8 cellular contexts compared by ENCODE assay signal in the genomic region with DNA sequence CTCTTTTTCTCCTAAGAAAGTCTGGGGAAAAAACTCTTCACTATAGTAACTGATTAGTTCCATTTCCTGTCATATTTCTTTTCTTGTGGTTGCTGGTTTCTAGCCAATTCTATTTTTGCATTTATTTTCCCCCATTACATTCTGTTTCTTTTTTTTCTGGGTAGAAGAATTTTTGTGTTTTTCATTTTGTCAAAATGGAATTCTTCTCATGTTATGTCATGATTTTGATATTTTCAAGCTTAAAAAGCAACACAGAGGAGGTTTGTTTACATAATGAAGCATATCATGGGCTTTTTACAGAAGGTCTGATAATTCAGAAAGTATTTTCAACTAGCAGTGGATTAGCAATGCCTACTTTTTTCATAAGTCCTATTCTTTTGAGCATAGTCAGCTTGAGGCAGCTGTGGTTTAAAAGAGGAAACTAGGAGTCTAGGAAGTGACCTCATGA.
DNase-seq lines count a peak whose midpoint lies in the region; ATAC-seq and TF ChIP-seq lines count a peak whose summit lies in the region.

No MANE protein-coding gene starts in this region.

- H3K27me3 ChIP-seq in CD4-positive, alpha-beta T cell (ENCODE audit: control insufficient read depth, insufficient read depth, low read length) = no peaks in the 10 kb centered on the region

- no peaks in the 10 kb centered on the region for H3K27me3 Mint-ChIP-seq in CD4-positive, alpha-beta T cell
- peaks cover 2% of the 10 kb centered on the region for H3K27me3 Mint-ChIP-seq in mesothelial cell of epicardium (ENCODE audit: low read depth)
- H3K27me3 Mint-ChIP-seq in Calu3 (ENCODE audit: unreplicated experiment) = no peaks in the 10 kb centered on the region

- DNase-seq in CD4-positive, alpha-beta T cell = no peak
- DNase-seq in amniotic stem cell (lab: John Stamatoyannopoulos, UW) (peak; percentile 64), mesothelial cell of epicardium (ENCODE audit: low spot score in 2 of 2, unreplicated experiment in 2 of 2) (no peak), Calu3 (no peak), NCI-H345 (lab: John Stamatoyannopoulos, UW) (no peak)
- no peak for DNase-seq in stimulated activated CD4-positive, alpha-beta T cell treated with anti-CD3 and anti-CD28 coated beads, Interleukin-4, amount 100 ng/mL, for 24 hours
- no peak for DNase-seq in activated naive CD4-positive, alpha-beta T cell treated with Interleukin-2 at 50 U/mL for 16 hours

- H3K27ac Mint-ChIP-seq in CD4-positive, alpha-beta T cell = no peak overlapping the region
- peak overlapping the region; percentile 93 for H3K27ac Mint-ChIP-seq in mesothelial cell of epicardium
- no peak overlapping the region for H3K27ac Mint-ChIP-seq in Calu3 (ENCODE audit: unreplicated experiment)

- TF ChIP-seq CTCF in CD4-positive, alpha-beta T cell (IDR thresholded peaks at IDR 0.05) = no peak
- TF ChIP-seq CTCF in mesothelial cell of epicardium (IDR thresholded peaks at IDR 0.05; ENCODE audit: unreplicated experiment) (no peak), Calu3 (IDR thresholded peaks at IDR 0.05; ENCODE audit: unreplicated experiment) (no peak)

- no peak overlapping the region for H3K27ac ChIP-seq in CD4-positive, alpha-beta T cell (ENCODE audit: low read depth, low read length)

- peak overlapping the region; percentile 50 for H3K4me3 Mint-ChIP-seq in CD4-positive, alpha-beta T cell
- H3K4me3 Mint-ChIP-seq in mesothelial cell of epicardium = no peak overlapping the region
- H3K4me3 Mint-ChIP-seq in Calu3 (ENCODE audit: low read depth, unreplicated experiment) = no peak overlapping the region

- CTCF ChIA-PET in CD4-positive, alpha-beta T cell (lab: Charles Lee) = interaction anchor here (1.7 kb wide), 1 partner anchor 12 kb away, joined by 4 read pairs; no protein-coding TSS in a partner anchor
- CTCF ChIA-PET in Calu3 (lab: Charles Lee) = interaction anchor here (1.2 to 1.5 kb wide), 2 partner anchors 101 to 192 kb away, joined by 4 to 6 read pairs; no protein-coding TSS in a partner anchor

- intact Hi-C loops in CD4-positive, alpha-beta T cell (cut with DNase I, micrococcal nuclease) = no loop called here
- intact Hi-C loops in Calu3 (cut with micrococcal nuclease; ENCODE audit: unreplicated experiment) = no loop called here

- H3K9me3 ChIP-seq in CD4-positive, alpha-beta T cell (ENCODE audit: control insufficient read depth, low read length) = no peaks in the 10 kb centered on the region

- no peaks in the 10 kb centered on the region for H3K9me3 Mint-ChIP-seq in CD4-positive, alpha-beta T cell
- H3K9me3 Mint-ChIP-seq in mesothelial cell of epicardium = no peaks in the 10 kb centered on the region
- no peaks in the 10 kb centered on the region for H3K9me3 Mint-ChIP-seq in Calu3 (ENCODE audit: low read depth, unreplicated experiment)

- no peaks in the 10 kb centered on the region for H3K36me3 Mint-ChIP-seq in CD4-positive, alpha-beta T cell (ENCODE audit: low read depth)
- H3K36me3 Mint-ChIP-seq in mesothelial cell of epicardium = no peaks in the 10 kb centered on the region
- H3K36me3 Mint-ChIP-seq in Calu3 (ENCODE audit: insufficient read depth, unreplicated experiment) = no peaks in the 10 kb centered on the region

- ATAC-seq in CD4-positive, alpha-beta T cell (ENCODE audit: poor library complexity) = no peak
- ATAC-seq in HG03159 (IDR thresholded peaks at IDR 0.05; ENCODE audit: unreplicated experiment) = peak; percentile 30

- POLR2A ChIA-PET in CD4-positive, alpha-beta T cell (lab: Charles Lee) = no interaction called here

- no TSS peak for BruUV-seq in Calu3 (replicated peaks; lab: Mats Ljungman, UMichigan)

- peaks cover 22% of the 10 kb centered on the region for H3K4me1 Mint-ChIP-seq in CD4-positive, alpha-beta T cell (ENCODE audit: low read depth)
- H3K4me1 Mint-ChIP-seq in mesothelial cell of epicardium (peaks cover 20% of the 10 kb centered on the region), Calu3 (ENCODE audit: low read depth, unreplicated experiment) (peaks cover 21% of the 10 kb centered on the region)
